In the genomic region with DNA sequence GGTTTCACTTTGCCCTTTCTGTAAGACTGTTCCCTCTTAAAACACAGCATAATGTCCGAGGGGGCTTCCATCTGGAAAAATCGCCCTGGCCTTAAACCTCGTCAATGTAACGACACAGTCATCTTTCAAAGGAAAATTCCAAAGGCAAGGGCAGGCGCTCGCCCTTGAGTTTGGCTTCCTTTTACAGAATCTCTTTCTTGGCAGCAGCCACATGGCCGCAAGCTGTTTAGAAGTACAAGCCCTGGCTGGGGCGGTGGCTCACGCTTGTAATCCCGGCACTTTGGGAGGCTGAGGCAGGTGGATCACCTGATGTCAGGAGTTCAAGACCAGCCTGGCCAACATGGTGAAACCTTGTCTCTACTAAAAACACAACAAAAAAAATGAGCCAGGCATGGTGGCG, we compare ENCODE assay signal across 25 cellular contexts. TPM values are rescaled to one million over a fixed set of nuclear protein-coding genes. Genes with fewer than 3 reads are reported as not detected.
DNase-seq lines count a peak whose midpoint lies in the region; ATAC-seq, FAIRE-seq and TF ChIP-seq lines count a peak whose summit lies in the region.
"Had no signal": no experiment of that assay in that cellular context is flagged by ENCODE, and none has a peak within 500 bp of the region (broad histone marks: within the 10 kb centered on the region; RNA-seq: fewer than 3 reads in every experiment).

No MANE protein-coding gene starts in this region.

- H3K4me2 ChIP-seq in HepG2 (ENCODE audit: low read depth, low read length), result peak overlapping the region; percentile 2; the same call in 1 of the 2 replicates
- H3K4me2 ChIP-seq: BLaER1, PC-9 had no signal

- TF ChIP-seq EP300 in HepG2 (IDR thresholded peaks at IDR 0.05; ENCODE audit: low read depth in 2 of 2, low read length in 2 of 2), result no peak
- no peak for TF ChIP-seq EP300 in HepG2 (CRISPR knock-in tag; IDR thresholded peaks at IDR 0.05; ENCODE audit: borderline replicate concordance)
- no peak for TF ChIP-seq EP300 in ovary (IDR thresholded peaks at IDR 0.05)

- no peak for TF ChIP-seq RAD21 in HepG2 (CRISPR knock-in tag; IDR thresholded peaks at IDR 0.05)

- H3K27me3 ChIP-seq in HepG2 (ENCODE audit: control insufficient read depth in 1 of 2, insufficient read depth in 2 of 2, low read length in 2 of 2) (peaks cover 3 to 45% of the 10 kb centered on the region in 2 experiments; a peak in 4 of 5 replicates), right lobe of liver (no peaks in the 10 kb centered on the region), endodermal cell (ENCODE audit: control insufficient read depth, insufficient read depth, low read length, poor library complexity, severe bottlenecking) (peaks cover 43% of the 10 kb centered on the region), ovary (no peaks in the 10 kb centered on the region)
- H3K27me3 ChIP-seq: BLaER1, MG63, SJSA1 had no signal

- H3K36me3 Mint-ChIP-seq in endodermal cell (ENCODE audit: low read depth), result no peaks in the 10 kb centered on the region
- H3K36me3 Mint-ChIP-seq: CD4-positive, CD25-positive, alpha-beta regulatory T cell had no signal

- H3K9me3 Mint-ChIP-seq in endodermal cell, result no peaks in the 10 kb centered on the region
- H3K9me3 Mint-ChIP-seq: CD4-positive, CD25-positive, alpha-beta regulatory T cell had no signal

- H3K79me2 ChIP-seq in HepG2 (ENCODE audit: insufficient read depth, low read length), result no peaks in the 10 kb centered on the region

- H3K9me3 ChIP-seq in HepG2 (ENCODE audit: low read length) (no peaks in the 10 kb centered on the region), right lobe of liver (no peaks in the 10 kb centered on the region), endodermal cell (ENCODE audit: control insufficient read depth, low read length) (no peaks in the 10 kb centered on the region), ovary (no peaks in the 10 kb centered on the region)
- H3K9me3 ChIP-seq: BLaER1, HAP-1, MG63, SJSA1 had no signal

- TF ChIP-seq CTCF in HepG2 (CRISPR knock-in tag; IDR thresholded peaks at IDR 0.05), result no peak
- TF ChIP-seq CTCF in right lobe of liver (IDR thresholded peaks at IDR 0.05), result no peak
- no peak for TF ChIP-seq CTCF in endodermal cell (conservative IDR thresholded peaks at IDR 0.05)
- TF ChIP-seq CTCF in ovary (IDR thresholded peaks at IDR 0.05), result no peak

- in situ Hi-C loops in HepG2 (cut with HindIII; ENCODE audit: extremely low pct_ligation_motif_present, low pct_unique_long_range_greater_than_20kb), result no loop called here

- no peak overlapping the region for H2AFZ ChIP-seq in HepG2 (ENCODE audit: low read length)
- H2AFZ ChIP-seq: PC-9 had no signal

- POLR2A ChIA-PET in HepG2 (lab: Yijun Ruan, JAX), result no interaction called here

- H3K27ac ChIP-seq in HepG2 (ENCODE audit: extremely low read length, insufficient read depth, low read length) (no peak overlapping the region), right lobe of liver (no peak overlapping the region), endodermal cell (ENCODE audit: low read depth, low read length) (no peak overlapping the region), ovary (peak overlapping the region in 1 of 2 donors; percentile 27)
- H3K27ac ChIP-seq: 22Rv1, BLaER1, PC-9, SJSA1 had no signal

- H3K36me3 ChIP-seq in HepG2 (replicated peaks in 1 of 2; ENCODE audit: control insufficient read depth in 1 of 2, insufficient read depth in 2 of 2, low read length in 2 of 2), result no peaks in the 10 kb centered on the region
- no peaks in the 10 kb centered on the region for H3K36me3 ChIP-seq in right lobe of liver
- no peaks in the 10 kb centered on the region for H3K36me3 ChIP-seq in endodermal cell (ENCODE audit: control insufficient read depth, insufficient read depth, low read length)
- no peaks in the 10 kb centered on the region for H3K36me3 ChIP-seq in ovary
- H3K36me3 ChIP-seq: BLaER1, HAP-1, MG63, SJSA1 had no signal

- no peaks in the 10 kb centered on the region for H4K20me1 ChIP-seq in HepG2 (ENCODE audit: insufficient read depth, low read length)
- H4K20me1 ChIP-seq: BLaER1 had no signal

- intact Hi-C loops in HepG2 (cut with micrococcal nuclease; ENCODE audit: unreplicated experiment) (no loop called here), right lobe of liver (cut with DNase I) (no loop called here), ovary (cut with DNase I) (no loop called here), left ventricle myocardium superior (cut with micrococcal nuclease) (no loop called here)

- H3K4me3 ChIP-seq in HepG2 (replicated peaks in 1 of 3; ENCODE audit: insufficient read depth in 1 of 3, low read depth in 2 of 3, low read length in 3 of 3), result no peak overlapping the region
- no peak overlapping the region for H3K4me3 ChIP-seq in right lobe of liver
- no peak overlapping the region for H3K4me3 ChIP-seq in endodermal cell (ENCODE audit: low read length)
- no peak overlapping the region for H3K4me3 ChIP-seq in ovary
- H3K4me3 ChIP-seq: BLaER1, HAP-1, MG63, PC-9, SJSA1 had no signal

- no TSS peak for BruUV-seq in HepG2 (replicated peaks; lab: Mats Ljungman, UMichigan)

- ATAC-seq in HepG2 (no peak), right lobe of liver (no peak), HG03432 (IDR thresholded peaks at IDR 0.05; ENCODE audit: unreplicated experiment) (no peak), left ventricle myocardium superior (no peak), GM19328 (IDR thresholded peaks at IDR 0.05; ENCODE audit: unreplicated experiment) (no peak)

- H3K4me1 ChIP-seq in HepG2 (ENCODE audit: insufficient read depth, low read length), result no peaks in the 10 kb centered on the region
- no peaks in the 10 kb centered on the region for H3K4me1 ChIP-seq in right lobe of liver
- no peaks in the 10 kb centered on the region for H3K4me1 ChIP-seq in endodermal cell (ENCODE audit: control insufficient read depth, insufficient read depth, low read length)
- H3K4me1 ChIP-seq in ovary (ENCODE audit: insufficient read depth), result peaks cover 14% of the 10 kb centered on the region
- H3K4me1 ChIP-seq: BLaER1, SJSA1 had no signal

- H3K9ac ChIP-seq in HepG2 (ENCODE audit: insufficient read depth, low read depth, low read length), result no peak overlapping the region
- no peak overlapping the region for H3K9ac ChIP-seq in endodermal cell (ENCODE audit: extremely low read depth, low read length, poor library complexity, severe bottlenecking)
- H3K9ac ChIP-seq: BLaER1 had no signal

- no peak overlapping the region for H3K4me3 Mint-ChIP-seq in endodermal cell
- H3K4me3 Mint-ChIP-seq: CD4-positive, CD25-positive, alpha-beta regulatory T cell had no signal

- CTCF ChIA-PET in HepG2 (lab: Yijun Ruan, JAX; ENCODE audit: low intra/inter-chr PET ratio, low total read pairs), result no interaction called here

- DNase-seq in HepG2 (ENCODE audit: low spot score), result no peak
- no peak for DNase-seq in right lobe of liver
- DNase-seq in endodermal cell, result peak; percentile 26
- peak; percentile 50 to 70 (median 59) for DNase-seq in ovary
- DNase-seq in left ventricle myocardium superior, result no peak
- no peak for DNase-seq in GM19239 (ENCODE audit: insufficient read length, low spot score)
- DNase-seq: ACHN; CD4-positive, CD25-positive, alpha-beta regulatory T cell; GOT3; KBM-7; MG63; NCI-H1417; NCI-H1694; NCI-H2029 treated with DMSO at 0.1 percent for 48 hours; NCI-H526 treated with DMSO at 0.1 percent for 48 hours; PC-9; Right ventricle myocardium superior; RPMI8226 had no signal

- no peak overlapping the region for H3K27ac Mint-ChIP-seq in endodermal cell
- H3K27ac Mint-ChIP-seq: CD4-positive, CD25-positive, alpha-beta regulatory T cell had no signal

- FAIRE-seq in HepG2 (lab: Jason Lieb, UNC) (no peak), GM19239 (lab: Jason Lieb, UNC) (no peak)
- FAIRE-seq: D721Med had no signal

- WGBS in HepG2 (ENCODE audit: low lambda C conversion rate), result 66% methylated on average over 11 of the region's 11 CpGs
- 83% methylated on average over 11 of the region's 11 CpGs for WGBS in right lobe of liver (ENCODE audit: insufficient coverage, low coverage, low lambda C conversion rate, missing lambda C conversion rate)
- 90 to 92% methylated on average over 10 to 11 of the region's 11 CpGs for WGBS in endodermal cell (ENCODE audit: insufficient coverage in 1 of 2, insufficient read length in 1 of 2), 2 experiments
- WGBS in ovary, 3 donors, result 21 to 64% (median 25%) methylated on average over 11 of the region's 11 CpGs

- TF ChIP-seq POLR2A in HepG2 (IDR thresholded peaks at IDR 0.05; ENCODE audit: insufficient read depth in 1 of 2, low read depth in 2 of 2, low read length in 2 of 2) (no peak), right lobe of liver (IDR thresholded peaks at IDR 0.05) (no peak), ovary (IDR thresholded peaks at IDR 0.05) (no peak)

- no peaks in the 10 kb centered on the region for H3K4me1 Mint-ChIP-seq in endodermal cell
- H3K4me1 Mint-ChIP-seq: CD4-positive, CD25-positive, alpha-beta regulatory T cell had no signal

- H3K27me3 Mint-ChIP-seq in endodermal cell (ENCODE audit: insufficient read depth), result peaks cover 72% of the 10 kb centered on the region

RNA-seq across cellular contexts. Expression of gene GRPEL1, which starts 27.1 kb away (rescaled TPM):
- 141 and 213 TPM in 2 replicates for total RNA-seq in HepG2 (2016; rRNA removed; fragmentation: Illumina TruSeq; extraction: Trizol)
- total RNA-seq in HepG2 (2016; cell fraction: cytosol; rRNA removed; fragmentation: Illumina TruSeq; extraction: Trizol; ENCODE audit: low read depth), result 24.3 and 28.6 TPM in 2 replicates
- total RNA-seq in HepG2 (2016; cell fraction: insoluble cytoplasmic fraction; rRNA removed; fragmentation: Illumina TruSeq; extraction: Trizol), result 139 and 219 TPM in 2 replicates
- 37.5 and 43.6 TPM in 2 replicates for total RNA-seq in HepG2 (2016; cell fraction: membrane; rRNA removed; fragmentation: Illumina TruSeq; extraction: Trizol)
- total RNA-seq in HepG2 (2016; cell fraction: nucleus; rRNA removed; fragmentation: Illumina TruSeq; extraction: Trizol), result 48.8 and 49.5 TPM in 2 replicates
- 27.2 and 32.3 TPM in 2 replicates for polyA plus RNA-seq in HepG2 (2011; rRNA removed)
- polyA plus RNA-seq in HepG2 (2011; cell fraction: cytosol; rRNA removed), result 30.3 and 39.4 TPM in 2 replicates
- polyA plus RNA-seq in HepG2 (2011; cell fraction: nucleus; rRNA removed), result 12.6 and 17.4 TPM in 2 replicates
- polyA plus RNA-seq in HepG2 (2012), result 52.6 and 70.0 TPM in 2 replicates
- 28.9 and 31.1 TPM in 2 replicates for polyA plus RNA-seq in HepG2 (2016; cell fraction: cytosol; fragmentation: Illumina TruSeq; extraction: Trizol; ENCODE audit: low read depth)
- 220 and 231 TPM in 2 replicates for polyA plus RNA-seq in HepG2 (2016; cell fraction: insoluble cytoplasmic fraction; fragmentation: Illumina TruSeq; extraction: Trizol; ENCODE audit: low read depth)
- polyA plus RNA-seq in HepG2 (2016; cell fraction: membrane; fragmentation: Illumina TruSeq; extraction: Trizol; ENCODE audit: low read depth), result 28.9 and 29.2 TPM in 2 replicates
- 73.7 and 88.9 TPM in 2 replicates for polyA plus RNA-seq in HepG2 (2016; cell fraction: nucleus; fragmentation: Illumina TruSeq; extraction: Trizol; ENCODE audit: insufficient read depth, low read depth)
- 23.2 and 27.5 TPM in 2 replicates for polyA minus RNA-seq in HepG2 (2011; rRNA and poly(A)+ RNA removed; ENCODE audit: low replicate concordance)
- 19.1 and 25.1 TPM in 2 replicates for polyA minus RNA-seq in HepG2 (2011; cell fraction: cytosol; rRNA and poly(A)+ RNA removed)
- 36.8 and 50.7 TPM in 2 replicates for polyA minus RNA-seq in HepG2 (2011; cell fraction: nucleus; rRNA and poly(A)+ RNA removed)
- 10 to 100 TPM; 30.0 to 49.2 (median 45.3) TPM for total RNA-seq in right lobe of liver
- total RNA-seq in endodermal cell, result 10 to 100 TPM; 18.5 to 25.5 TPM
- 16.3 TPM for polyA plus RNA-seq in endodermal cell (2013, experiment 1 of 2)
- polyA plus RNA-seq in endodermal cell (2013, experiment 2 of 2), result 14.6 TPM
- 10 to 100 TPM; 11.1 to 37.0 (median 23.3) TPM for total RNA-seq in ovary
- polyA plus RNA-seq in ovary, result 10 to 100 TPM; 16.6 to 74.8 TPM
- 62.7 TPM for total RNA-seq in left ventricle myocardium superior

RNA-seq across cellular contexts. Expression of gene TADA2B, which starts 51.8 kb away (rescaled TPM):
- total RNA-seq in HepG2 (2016; rRNA removed; fragmentation: Illumina TruSeq; extraction: Trizol) (8.6 and 8.9 TPM in 2 replicates), right lobe of liver (10 to 100 TPM; 12.1 to 16.3 (median 14.0) TPM), endodermal cell (10 to 100 TPM; 17.3 to 17.5 TPM), ovary (10 to 100 TPM; 11.9 to 31.6 (median 26.9) TPM), left ventricle myocardium superior (34.6 TPM)
- total RNA-seq in HepG2 (2016; cell fraction: cytosol; rRNA removed; fragmentation: Illumina TruSeq; extraction: Trizol; ENCODE audit: low read depth), result 2.2 and 3.1 TPM in 2 replicates
- 7.2 and 8.0 TPM in 2 replicates for total RNA-seq in HepG2 (2016; cell fraction: insoluble cytoplasmic fraction; rRNA removed; fragmentation: Illumina TruSeq; extraction: Trizol)
- 11.2 and 13.1 TPM in 2 replicates for total RNA-seq in HepG2 (2016; cell fraction: membrane; rRNA removed; fragmentation: Illumina TruSeq; extraction: Trizol)
- total RNA-seq in HepG2 (2016; cell fraction: nucleus; rRNA removed; fragmentation: Illumina TruSeq; extraction: Trizol), result 5.6 and 5.9 TPM in 2 replicates
- polyA plus RNA-seq in HepG2 (2011; rRNA removed) (4.6 and 5.1 TPM in 2 replicates), ovary (10 to 100 TPM; 18.6 to 20.2 TPM)
- polyA plus RNA-seq in HepG2 (2011; cell fraction: cytosol; rRNA removed), result 5.0 and 5.2 TPM in 2 replicates
- 5.8 and 6.6 TPM in 2 replicates for polyA plus RNA-seq in HepG2 (2011; cell fraction: nucleus; rRNA removed)
- 8.0 and 9.4 TPM in 2 replicates for polyA plus RNA-seq in HepG2 (2012)
- polyA plus RNA-seq in HepG2 (2016; cell fraction: cytosol; fragmentation: Illumina TruSeq; extraction: Trizol; ENCODE audit: low read depth), result 2.2 and 2.7 TPM in 2 replicates
- 10.4 and 13.0 TPM in 2 replicates for polyA plus RNA-seq in HepG2 (2016; cell fraction: insoluble cytoplasmic fraction; fragmentation: Illumina TruSeq; extraction: Trizol; ENCODE audit: low read depth)
- polyA plus RNA-seq in HepG2 (2016; cell fraction: membrane; fragmentation: Illumina TruSeq; extraction: Trizol; ENCODE audit: low read depth), result 8.6 and 9.7 TPM in 2 replicates
- 10.6 and 12.8 TPM in 2 replicates for polyA plus RNA-seq in HepG2 (2016; cell fraction: nucleus; fragmentation: Illumina TruSeq; extraction: Trizol; ENCODE audit: insufficient read depth, low read depth)
- polyA minus RNA-seq in HepG2 (2011; rRNA and poly(A)+ RNA removed; ENCODE audit: low replicate concordance), result 6.9 and 14.2 TPM in 2 replicates
- 3.9 and 5.1 TPM in 2 replicates for polyA minus RNA-seq in HepG2 (2011; cell fraction: cytosol; rRNA and poly(A)+ RNA removed)
- 5.9 and 6.6 TPM in 2 replicates for polyA minus RNA-seq in HepG2 (2011; cell fraction: nucleus; rRNA and poly(A)+ RNA removed)
- 11.6 TPM for polyA plus RNA-seq in endodermal cell (2013, experiment 1 of 2)
- 10.6 TPM for polyA plus RNA-seq in endodermal cell (2013, experiment 2 of 2)

Comparison
In these comparisons a context has a peak if more than half of its experiments do, and no peak if none do; other contexts are left out.
1. DNase-seq: peak in endodermal cell (single experiment) and ovary (5 of 5); none in HepG2 (single experiment), right lobe of liver (0 of 3), left ventricle myocardium superior (single experiment) and GM19239 (single experiment).